15 cellular contexts compared by ENCODE assay signal in genomic region chr16:70160821-70161220, GRCh38.
"Had no signal": no experiment of that assay in that cellular context is flagged by ENCODE, and none has a peak within 500 bp of the region (broad histone marks: within the 10 kb centered on the region; RNA-seq: fewer than 3 reads in every experiment).

No MANE protein-coding gene starts in this region.

- H3K4me1 Mint-ChIP-seq: activated naive CD4-positive, alpha-beta T cell treated with anti-CD3 and anti-CD28 coated beads, Interleukin-2, amount 10 ng/mL, durations not matched to agents 7 days and 5 days had no signal

- DNase-seq: activated CD4-positive, alpha-beta memory T cell treated with anti-CD3 and anti-CD28 coated beads, Interleukin-2, amount 10 ng/mL, durations not matched to agents 7 days and 5 days; activated CD4-positive, CD25-positive, alpha-beta regulatory T cell treated with anti-CD3 and anti-CD28 coated beads, Interleukin-2, amount 50 U/mL, for 72 hours; activated naive CD4-positive, alpha-beta T cell treated with anti-CD3 and anti-CD28 coated beads, Interleukin-2, amount 10 ng/mL, durations not matched to agents 7 days and 5 days; glutamatergic neuron; mesenchymal stem cell; ovary; stimulated activated CD4-positive, alpha-beta T cell treated with anti-CD3 and anti-CD28 coated beads, Interleukin-15, amount 100 ng/mL, for 24 hours; stimulated activated CD4-positive, alpha-beta T cell treated with anti-CD3 and anti-CD28 coated beads, Interleukin-4, amount 100 ng/mL, for 24 hours; stimulated activated naive CD8-positive, alpha-beta T cell treated with anti-CD3 and anti-CD28 coated beads, Interleukin-15, amount 100 ng/mL, for 72 hours; T-helper 9 cell had no signal

- H3K27me3 Mint-ChIP-seq: activated CD4-positive, alpha-beta memory T cell treated with anti-CD3 and anti-CD28 coated beads, Interleukin-2, amount 10 ng/mL, durations not matched to agents 7 days and 5 days; activated naive CD4-positive, alpha-beta T cell treated with anti-CD3 and anti-CD28 coated beads, Interleukin-2, amount 10 ng/mL, durations not matched to agents 7 days and 5 days; central memory CD8-positive, alpha-beta T cell; stimulated activated naive CD8-positive, alpha-beta T cell treated with anti-CD3 and anti-CD28 coated beads, Interleukin-15, amount 100 ng/mL, for 72 hours had no signal

- H3K4me3 Mint-ChIP-seq: activated CD4-positive, alpha-beta memory T cell treated with anti-CD3 and anti-CD28 coated beads, Interleukin-2, amount 10 ng/mL, durations not matched to agents 7 days and 5 days; activated naive CD4-positive, alpha-beta T cell treated with anti-CD3 and anti-CD28 coated beads, Interleukin-2, amount 10 ng/mL, durations not matched to agents 7 days and 5 days; central memory CD8-positive, alpha-beta T cell; neural crest cell; stimulated activated naive CD8-positive, alpha-beta T cell treated with anti-CD3 and anti-CD28 coated beads, Interleukin-15, amount 100 ng/mL, for 72 hours had no signal

- H3K27ac Mint-ChIP-seq: activated CD4-positive, alpha-beta memory T cell treated with anti-CD3 and anti-CD28 coated beads, Interleukin-2, amount 10 ng/mL, durations not matched to agents 7 days and 5 days; activated naive CD4-positive, alpha-beta T cell treated with anti-CD3 and anti-CD28 coated beads, Interleukin-2, amount 10 ng/mL, durations not matched to agents 7 days and 5 days had no signal

- ATAC-seq: esophagus mucosa; stimulated activated naive CD8-positive, alpha-beta T cell treated with anti-CD3 and anti-CD28 coated beads, Interleukin-15, amount 100 ng/mL, for 72 hours had no signal

- H3K27ac ChIP-seq: left lung, ovary, thoracic aorta had no signal

- H3K27me3 ChIP-seq: left lung, ovary had no signal

- H3K4me3 ChIP-seq: left lung, ovary, thoracic aorta had no signal

- H3K9me3 Mint-ChIP-seq: activated CD4-positive, alpha-beta memory T cell treated with anti-CD3 and anti-CD28 coated beads, Interleukin-2, amount 10 ng/mL, durations not matched to agents 7 days and 5 days; activated naive CD4-positive, alpha-beta T cell treated with anti-CD3 and anti-CD28 coated beads, Interleukin-2, amount 10 ng/mL, durations not matched to agents 7 days and 5 days; central memory CD8-positive, alpha-beta T cell; neural crest cell; stimulated activated naive CD8-positive, alpha-beta T cell treated with anti-CD3 and anti-CD28 coated beads, Interleukin-15, amount 100 ng/mL, for 72 hours had no signal

- H3K36me3 ChIP-seq: ovary had no signal

- H3K9me3 ChIP-seq: left lung, ovary, thoracic aorta had no signal

- H3K4me1 ChIP-seq: left lung had no signal
